Comparison of ENCODE assay signal across 1 cellular context in the genomic region with DNA sequence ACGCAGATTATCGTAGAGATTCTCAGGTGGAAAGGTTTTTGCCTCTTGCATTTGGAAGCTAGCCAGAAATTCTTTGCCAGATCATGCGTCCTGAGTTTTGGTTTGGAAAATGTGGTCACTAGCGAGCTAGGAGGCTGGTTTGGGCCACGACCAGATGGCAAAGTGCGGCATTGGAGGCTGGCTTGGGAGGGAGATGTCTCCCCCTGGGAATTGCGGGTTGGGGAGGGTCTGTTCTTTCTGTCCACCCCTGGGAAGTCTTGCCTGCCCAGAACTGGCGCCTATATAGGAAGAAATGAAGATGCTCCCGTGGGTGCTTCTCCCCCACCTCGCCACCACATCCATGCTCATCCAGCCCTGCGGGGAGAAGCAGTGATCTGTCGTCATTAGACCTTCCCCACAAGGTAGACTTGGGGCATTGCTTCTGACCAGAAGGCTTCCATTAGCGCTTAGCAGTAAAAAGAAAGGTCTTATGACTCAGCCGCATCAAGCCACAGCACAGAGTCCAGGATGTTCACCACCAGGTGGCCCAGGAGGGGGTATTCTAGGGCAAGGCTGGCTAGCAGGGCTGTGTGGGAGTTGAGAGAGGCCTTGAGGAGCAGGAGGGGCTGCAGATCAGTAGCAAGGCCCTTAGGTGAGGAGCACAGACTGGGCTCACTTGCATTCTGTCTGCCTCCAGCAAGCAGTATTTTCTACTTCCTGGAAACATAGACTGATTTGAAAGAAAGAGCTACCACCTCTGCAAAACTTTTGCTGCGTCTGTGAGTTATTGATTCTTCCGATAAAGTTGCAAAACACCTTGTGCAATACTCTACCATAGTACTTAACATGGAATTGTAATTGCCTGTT.
TF ChIP-seq lines count a peak whose summit lies in the region.

No MANE protein-coding gene starts in this region.

TF ChIP-seq in K562, 482 proteins besides CTCF, POLR2A, EP300 and RAD21 (continued from another document and continues in another):
- TF ChIP-seq, protein P1, sequence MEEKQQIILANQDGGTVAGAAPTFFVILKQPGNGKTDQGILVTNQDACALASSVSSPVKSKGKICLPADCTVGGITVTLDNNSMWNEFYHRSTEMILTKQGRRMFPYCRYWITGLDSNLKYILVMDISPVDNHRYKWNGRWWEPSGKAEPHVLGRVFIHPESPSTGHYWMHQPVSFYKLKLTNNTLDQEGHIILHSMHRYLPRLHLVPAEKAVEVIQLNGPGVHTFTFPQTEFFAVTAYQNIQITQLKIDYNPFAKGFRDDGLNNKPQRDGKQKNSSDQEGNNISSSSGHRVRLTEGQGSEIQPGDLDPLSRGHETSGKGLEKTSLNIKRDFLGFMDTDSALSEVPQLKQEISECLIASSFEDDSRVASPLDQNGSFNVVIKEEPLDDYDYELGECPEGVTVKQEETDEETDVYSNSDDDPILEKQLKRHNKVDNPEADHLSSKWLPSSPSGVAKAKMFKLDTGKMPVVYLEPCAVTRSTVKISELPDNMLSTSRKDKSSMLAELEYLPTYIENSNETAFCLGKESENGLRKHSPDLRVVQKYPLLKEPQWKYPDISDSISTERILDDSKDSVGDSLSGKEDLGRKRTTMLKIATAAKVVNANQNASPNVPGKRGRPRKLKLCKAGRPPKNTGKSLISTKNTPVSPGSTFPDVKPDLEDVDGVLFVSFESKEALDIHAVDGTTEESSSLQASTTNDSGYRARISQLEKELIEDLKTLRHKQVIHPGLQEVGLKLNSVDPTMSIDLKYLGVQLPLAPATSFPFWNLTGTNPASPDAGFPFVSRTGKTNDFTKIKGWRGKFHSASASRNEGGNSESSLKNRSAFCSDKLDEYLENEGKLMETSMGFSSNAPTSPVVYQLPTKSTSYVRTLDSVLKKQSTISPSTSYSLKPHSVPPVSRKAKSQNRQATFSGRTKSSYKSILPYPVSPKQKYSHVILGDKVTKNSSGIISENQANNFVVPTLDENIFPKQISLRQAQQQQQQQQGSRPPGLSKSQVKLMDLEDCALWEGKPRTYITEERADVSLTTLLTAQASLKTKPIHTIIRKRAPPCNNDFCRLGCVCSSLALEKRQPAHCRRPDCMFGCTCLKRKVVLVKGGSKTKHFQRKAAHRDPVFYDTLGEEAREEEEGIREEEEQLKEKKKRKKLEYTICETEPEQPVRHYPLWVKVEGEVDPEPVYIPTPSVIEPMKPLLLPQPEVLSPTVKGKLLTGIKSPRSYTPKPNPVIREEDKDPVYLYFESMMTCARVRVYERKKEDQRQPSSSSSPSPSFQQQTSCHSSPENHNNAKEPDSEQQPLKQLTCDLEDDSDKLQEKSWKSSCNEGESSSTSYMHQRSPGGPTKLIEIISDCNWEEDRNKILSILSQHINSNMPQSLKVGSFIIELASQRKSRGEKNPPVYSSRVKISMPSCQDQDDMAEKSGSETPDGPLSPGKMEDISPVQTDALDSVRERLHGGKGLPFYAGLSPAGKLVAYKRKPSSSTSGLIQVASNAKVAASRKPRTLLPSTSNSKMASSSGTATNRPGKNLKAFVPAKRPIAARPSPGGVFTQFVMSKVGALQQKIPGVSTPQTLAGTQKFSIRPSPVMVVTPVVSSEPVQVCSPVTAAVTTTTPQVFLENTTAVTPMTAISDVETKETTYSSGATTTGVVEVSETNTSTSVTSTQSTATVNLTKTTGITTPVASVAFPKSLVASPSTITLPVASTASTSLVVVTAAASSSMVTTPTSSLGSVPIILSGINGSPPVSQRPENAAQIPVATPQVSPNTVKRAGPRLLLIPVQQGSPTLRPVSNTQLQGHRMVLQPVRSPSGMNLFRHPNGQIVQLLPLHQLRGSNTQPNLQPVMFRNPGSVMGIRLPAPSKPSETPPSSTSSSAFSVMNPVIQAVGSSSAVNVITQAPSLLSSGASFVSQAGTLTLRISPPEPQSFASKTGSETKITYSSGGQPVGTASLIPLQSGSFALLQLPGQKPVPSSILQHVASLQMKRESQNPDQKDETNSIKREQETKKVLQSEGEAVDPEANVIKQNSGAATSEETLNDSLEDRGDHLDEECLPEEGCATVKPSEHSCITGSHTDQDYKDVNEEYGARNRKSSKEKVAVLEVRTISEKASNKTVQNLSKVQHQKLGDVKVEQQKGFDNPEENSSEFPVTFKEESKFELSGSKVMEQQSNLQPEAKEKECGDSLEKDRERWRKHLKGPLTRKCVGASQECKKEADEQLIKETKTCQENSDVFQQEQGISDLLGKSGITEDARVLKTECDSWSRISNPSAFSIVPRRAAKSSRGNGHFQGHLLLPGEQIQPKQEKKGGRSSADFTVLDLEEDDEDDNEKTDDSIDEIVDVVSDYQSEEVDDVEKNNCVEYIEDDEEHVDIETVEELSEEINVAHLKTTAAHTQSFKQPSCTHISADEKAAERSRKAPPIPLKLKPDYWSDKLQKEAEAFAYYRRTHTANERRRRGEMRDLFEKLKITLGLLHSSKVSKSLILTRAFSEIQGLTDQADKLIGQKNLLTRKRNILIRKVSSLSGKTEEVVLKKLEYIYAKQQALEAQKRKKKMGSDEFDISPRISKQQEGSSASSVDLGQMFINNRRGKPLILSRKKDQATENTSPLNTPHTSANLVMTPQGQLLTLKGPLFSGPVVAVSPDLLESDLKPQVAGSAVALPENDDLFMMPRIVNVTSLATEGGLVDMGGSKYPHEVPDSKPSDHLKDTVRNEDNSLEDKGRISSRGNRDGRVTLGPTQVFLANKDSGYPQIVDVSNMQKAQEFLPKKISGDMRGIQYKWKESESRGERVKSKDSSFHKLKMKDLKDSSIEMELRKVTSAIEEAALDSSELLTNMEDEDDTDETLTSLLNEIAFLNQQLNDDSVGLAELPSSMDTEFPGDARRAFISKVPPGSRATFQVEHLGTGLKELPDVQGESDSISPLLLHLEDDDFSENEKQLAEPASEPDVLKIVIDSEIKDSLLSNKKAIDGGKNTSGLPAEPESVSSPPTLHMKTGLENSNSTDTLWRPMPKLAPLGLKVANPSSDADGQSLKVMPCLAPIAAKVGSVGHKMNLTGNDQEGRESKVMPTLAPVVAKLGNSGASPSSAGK (IDR thresholded peaks at IDR 0.05): no peak; the same call in 1 of the 2 replicates
- TF ChIP-seq CHD4 (IDR thresholded peaks at IDR 0.05; ENCODE audit: insufficient read depth, insufficient replicate concordance, low read depth, low read length, poor library complexity, severe bottlenecking) (no peak), ZBTB26 (CRISPR knock-in tag; IDR thresholded peaks at IDR 0.05) (no peak), KDM2B (CRISPR knock-in tag; IDR thresholded peaks at IDR 0.05) (no peak), ZNF717 (CRISPR knock-in tag; IDR thresholded peaks at IDR 0.05) (no peak), MYNN (IDR thresholded peaks at IDR 0.05) (peak; percentile 84), MYNN (CRISPR knock-in tag; IDR thresholded peaks at IDR 0.05) (no peak), ELK1 (CRISPR knock-in tag; IDR thresholded peaks at IDR 0.05) (no peak), ARID1B (IDR thresholded peaks at IDR 0.05) (peak; percentile 70; the same call in 1 of the 2 replicates), ZNF707 (CRISPR knock-in tag; conservative IDR thresholded peaks at IDR 0.05) (no peak), ZFP36 (IDR thresholded peaks at IDR 0.05; ENCODE audit: low read depth, low read length, partially characterized antibody) (peak; percentile 59), TEAD2 (tag; IDR thresholded peaks at IDR 0.05) (no peak), CHAMP1 (IDR thresholded peaks at IDR 0.05) (no peak), GATAD2A (IDR thresholded peaks at IDR 0.05) (peak; percentile 69; the same call in 1 of the 2 replicates), ZEB2 (IDR thresholded peaks at IDR 0.05) (peak; percentile 66)
- TF ChIP-seq, protein P2, sequence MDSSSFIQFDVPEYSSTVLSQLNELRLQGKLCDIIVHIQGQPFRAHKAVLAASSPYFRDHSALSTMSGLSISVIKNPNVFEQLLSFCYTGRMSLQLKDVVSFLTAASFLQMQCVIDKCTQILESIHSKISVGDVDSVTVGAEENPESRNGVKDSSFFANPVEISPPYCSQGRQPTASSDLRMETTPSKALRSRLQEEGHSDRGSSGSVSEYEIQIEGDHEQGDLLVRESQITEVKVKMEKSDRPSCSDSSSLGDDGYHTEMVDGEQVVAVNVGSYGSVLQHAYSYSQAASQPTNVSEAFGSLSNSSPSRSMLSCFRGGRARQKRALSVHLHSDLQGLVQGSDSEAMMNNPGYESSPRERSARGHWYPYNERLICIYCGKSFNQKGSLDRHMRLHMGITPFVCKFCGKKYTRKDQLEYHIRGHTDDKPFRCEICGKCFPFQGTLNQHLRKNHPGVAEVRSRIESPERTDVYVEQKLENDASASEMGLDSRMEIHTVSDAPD (CRISPR knock-in tag; IDR thresholded peaks at IDR 0.05): no peak
- TF ChIP-seq, protein P3, sequence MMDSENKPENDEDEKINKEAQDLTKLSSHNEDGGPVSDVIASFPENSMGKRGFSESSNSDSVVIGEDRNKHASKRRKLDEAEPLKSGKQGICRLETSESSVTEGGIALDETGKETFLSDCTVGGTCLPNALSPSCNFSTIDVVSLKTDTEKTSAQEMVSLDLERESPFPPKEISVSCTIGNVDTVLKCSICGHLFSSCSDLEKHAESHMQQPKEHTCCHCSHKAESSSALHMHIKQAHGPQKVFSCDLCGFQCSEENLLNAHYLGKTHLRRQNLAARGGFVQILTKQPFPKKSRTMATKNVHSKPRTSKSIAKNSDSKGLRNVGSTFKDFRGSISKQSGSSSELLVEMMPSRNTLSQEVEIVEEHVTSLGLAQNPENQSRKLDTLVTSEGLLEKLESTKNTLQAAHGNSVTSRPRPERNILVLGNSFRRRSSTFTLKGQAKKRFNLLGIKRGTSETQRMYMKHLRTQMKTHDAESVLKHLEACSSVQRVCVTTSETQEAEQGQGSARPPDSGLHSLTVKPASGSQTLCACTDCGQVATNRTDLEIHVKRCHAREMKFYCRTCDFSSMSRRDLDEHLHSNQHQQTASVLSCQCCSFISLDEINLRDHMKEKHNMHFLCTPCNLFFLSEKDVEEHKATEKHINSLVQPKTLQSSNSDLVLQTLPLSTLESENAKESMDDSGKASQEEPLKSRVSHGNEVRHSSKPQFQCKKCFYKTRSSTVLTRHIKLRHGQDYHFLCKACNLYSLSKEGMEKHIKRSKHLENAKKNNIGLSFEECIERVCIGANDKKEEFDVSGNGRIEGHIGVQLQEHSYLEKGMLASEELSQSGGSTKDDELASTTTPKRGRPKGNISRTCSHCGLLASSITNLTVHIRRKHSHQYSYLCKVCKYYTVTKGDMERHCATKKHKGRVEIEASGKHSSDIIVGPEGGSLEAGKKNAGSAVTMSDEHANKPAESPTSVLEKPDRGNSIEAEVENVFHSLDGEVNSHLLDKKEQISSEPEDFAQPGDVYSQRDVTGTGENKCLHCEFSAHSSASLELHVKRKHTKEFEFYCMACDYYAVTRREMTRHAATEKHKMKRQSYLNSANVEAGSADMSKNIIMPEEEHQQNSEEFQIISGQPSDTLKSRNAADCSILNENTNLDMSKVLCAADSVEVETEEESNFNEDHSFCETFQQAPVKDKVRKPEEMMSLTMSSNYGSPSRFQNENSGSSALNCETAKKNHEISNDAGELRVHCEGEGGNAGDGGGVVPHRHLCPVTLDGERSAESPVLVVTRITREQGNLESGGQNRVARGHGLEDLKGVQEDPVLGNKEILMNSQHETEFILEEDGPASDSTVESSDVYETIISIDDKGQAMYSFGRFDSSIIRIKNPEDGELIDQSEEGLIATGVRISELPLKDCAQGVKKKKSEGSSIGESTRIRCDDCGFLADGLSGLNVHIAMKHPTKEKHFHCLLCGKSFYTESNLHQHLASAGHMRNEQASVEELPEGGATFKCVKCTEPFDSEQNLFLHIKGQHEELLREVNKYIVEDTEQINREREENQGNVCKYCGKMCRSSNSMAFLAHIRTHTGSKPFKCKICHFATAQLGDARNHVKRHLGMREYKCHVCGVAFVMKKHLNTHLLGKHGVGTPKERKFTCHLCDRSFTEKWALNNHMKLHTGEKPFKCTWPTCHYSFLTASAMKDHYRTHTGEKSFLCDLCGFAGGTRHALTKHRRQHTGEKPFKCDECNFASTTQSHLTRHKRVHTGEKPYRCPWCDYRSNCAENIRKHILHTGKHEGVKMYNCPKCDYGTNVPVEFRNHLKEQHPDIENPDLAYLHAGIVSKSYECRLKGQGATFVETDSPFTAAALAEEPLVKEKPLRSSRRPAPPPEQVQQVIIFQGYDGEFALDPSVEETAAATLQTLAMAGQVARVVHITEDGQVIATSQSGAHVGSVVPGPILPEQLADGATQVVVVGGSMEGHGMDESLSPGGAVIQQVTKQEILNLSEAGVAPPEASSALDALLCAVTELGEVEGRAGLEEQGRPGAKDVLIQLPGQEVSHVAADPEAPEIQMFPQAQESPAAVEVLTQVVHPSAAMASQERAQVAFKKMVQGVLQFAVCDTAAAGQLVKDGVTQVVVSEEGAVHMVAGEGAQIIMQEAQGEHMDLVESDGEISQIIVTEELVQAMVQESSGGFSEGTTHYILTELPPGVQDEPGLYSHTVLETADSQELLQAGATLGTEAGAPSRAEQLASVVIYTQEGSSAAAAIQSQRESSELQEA (IDR thresholded peaks at IDR 0.05; ENCODE audit: low read depth): no peak
